In genomic region chr15:93042691-93043378, GRCh38 we compare ENCODE assay signal across 25 cellular contexts. TPM values are rescaled to one million over a fixed set of nuclear protein-coding genes. Genes with fewer than 3 reads are reported as not detected.
DNase-seq lines count a peak whose midpoint lies in the region; ATAC-seq and TF ChIP-seq lines count a peak whose summit lies in the region.
"Had no signal": no experiment of that assay in that cellular context is flagged by ENCODE, and none has a peak within 500 bp of the region (broad histone marks: within the 10 kb centered on the region; RNA-seq: fewer than 3 reads in every experiment).

No MANE protein-coding gene starts in this region.

- H3K4me3 ChIP-seq in stomach smooth muscle (ENCODE audit: low read length in 2 of 2) = no peak overlapping the region
- H3K4me3 ChIP-seq: colonic mucosa, GM23338, MG63, smooth muscle cell, tibial artery had no signal

- TF ChIP-seq CTCF in brain (conservative IDR thresholded peaks at IDR 0.05) = no peak

- no peak overlapping the region for H3K9ac ChIP-seq in stomach smooth muscle (ENCODE audit: low read length in 2 of 2)

- H3K4me1 ChIP-seq in stomach smooth muscle (ENCODE audit: control insufficient read depth, insufficient read depth, low read length) = peaks cover 44% of the 10 kb centered on the region
- H3K4me1 ChIP-seq: colonic mucosa had no signal

- peaks cover 78% of the 10 kb centered on the region for H3K36me3 Mint-ChIP-seq in brain
- no peaks in the 10 kb centered on the region for H3K36me3 Mint-ChIP-seq in activated T-helper 2 cell treated with anti-CD3 and anti-CD28 coated beads, Interferon-gamma antibody, Interleukin-2, Interleukin-4, amounts not matched to agents 10 μg/mL and 5 μg/mL and 100 μg/mL, durations not matched to agents 14 hours and 24 hours and 36 hours (ENCODE audit: low read depth)

- peaks cover 38% of the 10 kb centered on the region for H3K4me1 Mint-ChIP-seq in brain
- H3K4me1 Mint-ChIP-seq in activated T-helper 2 cell treated with anti-CD3 and anti-CD28 coated beads, Interferon-gamma antibody, Interleukin-2, Interleukin-4, amounts not matched to agents 10 μg/mL and 5 μg/mL and 100 μg/mL, durations not matched to agents 14 hours and 24 hours and 36 hours (ENCODE audit: low read depth) = peaks cover 3% of the 10 kb centered on the region

- H3K27me3 Mint-ChIP-seq in brain = no peaks in the 10 kb centered on the region
- H3K27me3 Mint-ChIP-seq in activated T-helper 2 cell treated with anti-CD3 and anti-CD28 coated beads, Interferon-gamma antibody, Interleukin-2, Interleukin-4, amounts not matched to agents 10 μg/mL and 5 μg/mL and 100 μg/mL, durations not matched to agents 14 hours and 24 hours and 36 hours (ENCODE audit: low read depth) = peaks cover 4% of the 10 kb centered on the region

- no peak for ATAC-seq in GM19351 (IDR thresholded peaks at IDR 0.05; ENCODE audit: unreplicated experiment)

- DNase-seq in DMS 273 (lab: John Stamatoyannopoulos, UW; ENCODE audit: unreplicated experiment) (peak; percentile 21), DMS 273 treated with DMSO at 0.1 percent for 48 hours (lab: John Stamatoyannopoulos, UW) (no peak), myocyte (ENCODE audit: low read depth) (peak; percentile 60), kidney glomerular epithelial cell (lab: John Stamatoyannopoulos, UW) (no peak)
- DNase-seq in activated T-helper 2 cell treated with anti-CD3 and anti-CD28 coated beads, Interferon-gamma antibody, Interleukin-2, Interleukin-4, amounts not matched to agents 10 μg/mL and 5 μg/mL and 100 μg/mL, durations not matched to agents 14 hours and 24 hours and 36 hours (ENCODE audit: low spot score) = no peak
- DNase-seq: activated B cell treated with CpG ODN at 0.5 μM for 24 hours; activated CD4-positive, alpha-beta T cell treated with anti-CD3 and anti-CD28 coated beads, Interleukin-2, amount 50 U/mL, for 48 hours; activated gamma-delta T cell; brain microvascular endothelial cell; colonic mucosa; mesenchymal stem cell; MG63; naive B cell; NCI-H1417 treated with DMSO at 0.1 percent for 48 hours; NCI-H774; stimulated activated CD4-positive, alpha-beta T cell treated with anti-CD3 and anti-CD28 coated beads, Interleukin-2, amount 100 ng/mL, for 48 hours; stimulated activated naive CD4-positive, alpha-beta T cell treated with Interleukin-2 at 50 U/mL for 16 hours; T1000 had no signal

- H3K4me3 Mint-ChIP-seq in brain = no peak overlapping the region
- no peak overlapping the region for H3K4me3 Mint-ChIP-seq in activated T-helper 2 cell treated with anti-CD3 and anti-CD28 coated beads, Interferon-gamma antibody, Interleukin-2, Interleukin-4, amounts not matched to agents 10 μg/mL and 5 μg/mL and 100 μg/mL, durations not matched to agents 14 hours and 24 hours and 36 hours (ENCODE audit: low read depth)
- H3K4me3 Mint-ChIP-seq: activated B cell treated with CpG ODN at 0.5 μM for 24 hours, GM23338, naive B cell had no signal

- H3K27ac Mint-ChIP-seq in brain = peak overlapping the region; percentile 24 to 79 (median 48)
- no peak overlapping the region for H3K27ac Mint-ChIP-seq in activated T-helper 2 cell treated with anti-CD3 and anti-CD28 coated beads, Interferon-gamma antibody, Interleukin-2, Interleukin-4, amounts not matched to agents 10 μg/mL and 5 μg/mL and 100 μg/mL, durations not matched to agents 14 hours and 24 hours and 36 hours
- H3K27ac Mint-ChIP-seq: activated B cell treated with CpG ODN at 0.5 μM for 24 hours, GM23338 had no signal

- H3K9me3 ChIP-seq in stomach smooth muscle (ENCODE audit: control insufficient read depth in 2 of 2, low read length in 2 of 2) = peaks cover 0 to 6% of the 10 kb centered on the region in 2 donors
- H3K9me3 ChIP-seq: colonic mucosa had no signal

- intact Hi-C loops in activated T-helper 2 cell treated with anti-CD3 and anti-CD28 coated beads, Interferon-gamma antibody, Interleukin-2, Interleukin-4, amounts not matched to agents 10 μg/mL and 5 μg/mL and 100 μg/mL, durations not matched to agents 14 hours and 24 hours and 36 hours (cut with micrococcal nuclease) = no loop called here

- H3K36me3 ChIP-seq in stomach smooth muscle (ENCODE audit: control insufficient read depth in 2 of 2, insufficient read depth in 2 of 2, low read length in 2 of 2) = peaks cover 32 to 47% of the 10 kb centered on the region in 2 donors
- H3K36me3 ChIP-seq: brain microvascular endothelial cell, colonic mucosa, MG63 had no signal

- H3K9me3 Mint-ChIP-seq in brain = peaks cover 7 to 39% (median 15%) of the 10 kb centered on the region in 5 experiments
- H3K9me3 Mint-ChIP-seq in activated T-helper 2 cell treated with anti-CD3 and anti-CD28 coated beads, Interferon-gamma antibody, Interleukin-2, Interleukin-4, amounts not matched to agents 10 μg/mL and 5 μg/mL and 100 μg/mL, durations not matched to agents 14 hours and 24 hours and 36 hours = peaks cover 7% of the 10 kb centered on the region

- H3K27ac ChIP-seq in stomach smooth muscle (ENCODE audit: low read length) = peak overlapping the region; percentile 46
- H3K27ac ChIP-seq: 22Rv1, brain microvascular endothelial cell, colonic mucosa, tibial artery had no signal

- no peaks in the 10 kb centered on the region for H3K27me3 ChIP-seq in stomach smooth muscle (ENCODE audit: control insufficient read depth in 1 of 2, insufficient read depth in 2 of 2, low read length in 2 of 2)
- H3K27me3 ChIP-seq: brain microvascular endothelial cell, colonic mucosa, MG63, tibial artery had no signal

RNA-seq across cellular contexts. Expression of gene RGMA, which starts 46.2 kb away (rescaled TPM):
- polyA plus RNA-seq in brain (ENCODE audit: insufficient read depth, low read depth, low replicate concordance) = 57.8 TPM
- total RNA-seq in myocyte = 0.10 and 0.16 TPM in 2 replicates
- polyA plus RNA-seq in myocyte (2012) = 0.01 TPM
- not detected in 2 replicates for total RNA-seq in activated T-helper 2 cell treated with anti-CD3 and anti-CD28 coated beads, Interferon-gamma antibody, Interleukin-2, Interleukin-4, amounts not matched to agents 10 μg/mL and 5 μg/mL and 100 μg/mL, durations not matched to agents 14 hours and 24 hours and 36 hours
- total RNA-seq: activated B cell treated with CpG ODN at 0.5 μM for 24 hours had no signal

Comparison
In these comparisons a context has a peak if more than half of its experiments do, and no peak if none do; other contexts are left out.
1. DNase-seq: peak in DMS 273 (single experiment) and myocyte (single experiment); none in DMS 273 treated with DMSO at 0.1 percent for 48 hours (single experiment), activated T-helper 2 cell treated with anti-CD3 and anti-CD28 coated beads, Interferon-gamma antibody, Interleukin-2, Interleukin-4, amounts not matched to agents 10 μg/mL and 5 μg/mL and 100 μg/mL, durations not matched to agents 14 hours and 24 hours and 36 hours (single experiment) and kidney glomerular epithelial cell (single experiment).